ENCODE assay signal across 9 cellular contexts in genomic region chr16:66618588-66618987, GRCh38. TPM values are rescaled to one million over a fixed set of nuclear protein-coding genes. Genes with fewer than 3 reads are reported as not detected.
A peak's percentile ranks its signal among the peaks of the same experiment; 100 is the strongest.
DNase-seq lines count a peak whose midpoint lies in the region; ATAC-seq and TF ChIP-seq lines count a peak whose summit lies in the region.
"Had no signal": no experiment of that assay in that cellular context is flagged by ENCODE, and none has a peak within 500 bp of the region (broad histone marks: within the 10 kb centered on the region; RNA-seq: fewer than 3 reads in every experiment).

No MANE protein-coding gene starts in this region.

- CTCF ChIA-PET in activated CD4-positive, alpha-beta memory T cell treated with anti-CD3 and anti-CD28 coated beads, Interleukin-2, amount 10 ng/mL, durations not matched to agents 7 days and 5 days (lab: Charles Lee) = interaction anchor here (1.1 to 3.5 kb wide), 4 partner anchors 10 to 212 kb away, joined by 3 to 24 read pairs (median 7); partner anchors contain the start of gene NAE1

- no peak overlapping the region for H3K23ac ChIP-seq in trophoblast cell (ENCODE audit: low read length)

- no peak overlapping the region for H3K4me3 Mint-ChIP-seq in activated CD4-positive, alpha-beta memory T cell treated with anti-CD3 and anti-CD28 coated beads, Interleukin-2, amount 10 ng/mL, durations not matched to agents 7 days and 5 days

- intact Hi-C loops in esophagus squamous epithelium (cut with DNase I) = no loop called here

- no peaks in the 10 kb centered on the region for H3K9me3 ChIP-seq in esophagus squamous epithelium
- H3K9me3 ChIP-seq in trophoblast cell (ENCODE audit: insufficient read depth, low read depth, low read length) = no peaks in the 10 kb centered on the region

- no peak for TF ChIP-seq POLR2A in esophagus squamous epithelium (IDR thresholded peaks at IDR 0.05)

- peak overlapping the region; percentile 66 to 82 (median 74) for H3K27ac ChIP-seq in esophagus squamous epithelium
- H3K27ac ChIP-seq in trophoblast cell (ENCODE audit: low read depth, low read length) = no peak overlapping the region

- no peak overlapping the region for H2AFZ ChIP-seq in trophoblast cell (ENCODE audit: insufficient read depth, low read length, poor library complexity)

- no peak overlapping the region for H2AK5ac ChIP-seq in trophoblast cell (ENCODE audit: low read length)

- DNase-seq in AG20443 (ENCODE audit: low spot score) (peak; percentile 91), RKO (ENCODE audit: low spot score) (peak; percentile 60), esophagus squamous epithelium (lab: John Stamatoyannopoulos, UW) (no peak), trophoblast cell (peak; percentile 94), activated gamma-delta T cell treated with Interleukin-2 at 50 U/mL for 16 hours (no peak)
- no peak for DNase-seq in activated CD4-positive, alpha-beta memory T cell treated with anti-CD3 and anti-CD28 coated beads, Interleukin-2, amount 10 ng/mL, durations not matched to agents 7 days and 5 days

- H3K4me3 ChIP-seq in esophagus squamous epithelium (no peak overlapping the region), trophoblast cell (ENCODE audit: low read depth, low read length) (no peak overlapping the region)

- no peak overlapping the region for H3K27ac Mint-ChIP-seq in activated CD4-positive, alpha-beta memory T cell treated with anti-CD3 and anti-CD28 coated beads, Interleukin-2, amount 10 ng/mL, durations not matched to agents 7 days and 5 days

- no peak overlapping the region for H3K9ac ChIP-seq in trophoblast cell (ENCODE audit: low read length)

- H3K9me3 Mint-ChIP-seq in activated CD4-positive, alpha-beta memory T cell treated with anti-CD3 and anti-CD28 coated beads, Interleukin-2, amount 10 ng/mL, durations not matched to agents 7 days and 5 days = no peaks in the 10 kb centered on the region

- no peak overlapping the region for H3K14ac ChIP-seq in trophoblast cell (ENCODE audit: low read length)

- H3K79me1 ChIP-seq in trophoblast cell (ENCODE audit: low read length) = no peaks in the 10 kb centered on the region

- no peak for TF ChIP-seq CTCF in esophagus squamous epithelium (IDR thresholded peaks at IDR 0.05)

- WGBS in esophagus squamous epithelium, 2 donors = 19 to 23% methylated on average over 7 to 8 of the region's 8 CpGs
- no CpG with 5 or more reads among the region's 8 CpGs for WGBS in trophoblast cell (ENCODE audit: extremely low coverage, insufficient coverage, insufficient read length)

- no peak overlapping the region for H4K91ac ChIP-seq in trophoblast cell (ENCODE audit: low read depth, low read length)

- peaks cover 6% of the 10 kb centered on the region for H3K4me1 Mint-ChIP-seq in activated CD4-positive, alpha-beta memory T cell treated with anti-CD3 and anti-CD28 coated beads, Interleukin-2, amount 10 ng/mL, durations not matched to agents 7 days and 5 days

- no peak overlapping the region for H4K12ac ChIP-seq in trophoblast cell (ENCODE audit: low read depth, low read length)

- peaks cover 1% of the 10 kb centered on the region for H3K36me3 Mint-ChIP-seq in activated CD4-positive, alpha-beta memory T cell treated with anti-CD3 and anti-CD28 coated beads, Interleukin-2, amount 10 ng/mL, durations not matched to agents 7 days and 5 days (ENCODE audit: low read depth)

- H3K27me3 Mint-ChIP-seq in activated CD4-positive, alpha-beta memory T cell treated with anti-CD3 and anti-CD28 coated beads, Interleukin-2, amount 10 ng/mL, durations not matched to agents 7 days and 5 days = no peaks in the 10 kb centered on the region

- H3K27me3 ChIP-seq in esophagus squamous epithelium = no peaks in the 10 kb centered on the region
- no peaks in the 10 kb centered on the region for H3K27me3 ChIP-seq in trophoblast cell (ENCODE audit: insufficient read depth, low read length)

- no peaks in the 10 kb centered on the region for H3K79me2 ChIP-seq in trophoblast cell (ENCODE audit: control insufficient read depth, insufficient read depth, low read length, poor library complexity)

- H2BK12ac ChIP-seq in trophoblast cell (ENCODE audit: low read length) = no peak overlapping the region

- no peak overlapping the region for H2BK5ac ChIP-seq in trophoblast cell (ENCODE audit: low read depth, low read length, poor library complexity)

- H3K36me3 ChIP-seq in esophagus squamous epithelium (peaks cover 0 to 59% (median 0%) of the 10 kb centered on the region in 3 donors), trophoblast cell (ENCODE audit: control insufficient read depth in 1 of 2, insufficient read depth in 2 of 2, low read length in 2 of 2) (peaks cover 13 to 15% of the 10 kb centered on the region in 2 experiments)

- no peak for ATAC-seq in GM19035 (IDR thresholded peaks at IDR 0.05; ENCODE audit: unreplicated experiment)
- ATAC-seq in GM18870 (IDR thresholded peaks at IDR 0.05; ENCODE audit: unreplicated experiment) = no peak

- H3K4me1 ChIP-seq in esophagus squamous epithelium (peaks cover 14 to 34% (median 20%) of the 10 kb centered on the region in 3 donors), trophoblast cell (ENCODE audit: control insufficient read depth in 1 of 2, insufficient read depth in 2 of 2, low read length in 2 of 2) (peaks cover 12 to 17% of the 10 kb centered on the region in 2 experiments)

- no peak overlapping the region for H4K8ac ChIP-seq in trophoblast cell (ENCODE audit: low read depth, low read length)

- no peak overlapping the region for H2BK120ac ChIP-seq in trophoblast cell (ENCODE audit: insufficient read depth, low read length, poor library complexity)

- POLR2A ChIA-PET in activated CD4-positive, alpha-beta memory T cell treated with anti-CD3 and anti-CD28 coated beads, Interleukin-2, amount 10 ng/mL, durations not matched to agents 7 days and 5 days (lab: Charles Lee) = interaction anchor here (0.8 to 1.7 kb wide), 2 partner anchors 10 to 15 kb away, joined by 3 to 4 read pairs; no protein-coding TSS in a partner anchor

- no peak overlapping the region for H3K4ac ChIP-seq in trophoblast cell (ENCODE audit: low read depth, low read length)

- no peak overlapping the region for H3K18ac ChIP-seq in trophoblast cell (ENCODE audit: low read length)

- no peak overlapping the region for H3K4me2 ChIP-seq in trophoblast cell (ENCODE audit: low read length)

RNA-seq across cellular contexts. Expression of gene CMTM3, which starts 14.1 kb away (rescaled TPM):
- 10 to 100 TPM in 2 of 4 donors, 1 to 10 TPM in 2; 4.0 to 19.6 (median 8.9) TPM for total RNA-seq in esophagus squamous epithelium
- polyA plus RNA-seq in trophoblast cell (2013) = 68.4 and 70.2 TPM in 2 replicates
- 100 to 1,000 TPM; 111 TPM for total RNA-seq in activated CD4-positive, alpha-beta memory T cell treated with anti-CD3 and anti-CD28 coated beads, Interleukin-2, amount 10 ng/mL, durations not matched to agents 7 days and 5 days

RNA-seq across cellular contexts. Expression of gene CMTM2, which starts 39.3 kb away (rescaled TPM):
- total RNA-seq in esophagus squamous epithelium = not detected
- polyA plus RNA-seq in trophoblast cell (2013) = not detected in 2 replicates
- under 1 TPM; 0.43 to 0.83 TPM for total RNA-seq in activated CD4-positive, alpha-beta memory T cell treated with anti-CD3 and anti-CD28 coated beads, Interleukin-2, amount 10 ng/mL, durations not matched to agents 7 days and 5 days
- total RNA-seq: ureter had no signal

RNA-seq across cellular contexts. Expression of gene CMTM1, which starts 52.3 kb away (rescaled TPM):
- total RNA-seq in esophagus squamous epithelium = 1 to 10 TPM in 2 of 4 donors, not detected in 2; 1.3 to 1.5 TPM
- polyA plus RNA-seq in trophoblast cell (2013) = 1.4 TPM in 2 replicates
- total RNA-seq in activated CD4-positive, alpha-beta memory T cell treated with anti-CD3 and anti-CD28 coated beads, Interleukin-2, amount 10 ng/mL, durations not matched to agents 7 days and 5 days = 10 to 100 TPM; 16.6 to 17.8 TPM

Comparison
In these comparisons a context has a peak if more than half of its experiments do, and no peak if none do; other contexts are left out.
1. DNase-seq: peak in AG20443 (single experiment), RKO (single experiment) and trophoblast cell (2 of 2); none in esophagus squamous epithelium (single experiment), activated CD4-positive, alpha-beta memory T cell treated with anti-CD3 and anti-CD28 coated beads, Interleukin-2, amount 10 ng/mL, durations not matched to agents 7 days and 5 days (single experiment) and activated gamma-delta T cell treated with Interleukin-2 at 50 U/mL for 16 hours (single experiment).
2. RNA of gene CMTM3, which starts 14.1 kb away (total RNA-seq): 111 TPM in activated CD4-positive, alpha-beta memory T cell treated with anti-CD3 and anti-CD28 coated beads, Interleukin-2, amount 10 ng/mL, durations not matched to agents 7 days and 5 days; 4.0 to 19.6 TPM in esophagus squamous epithelium; every median in the first group is over 4 times any median in the second.
3. RNA of gene CMTM1, which starts 52.3 kb away (total RNA-seq): 16.6 to 17.8 TPM in activated CD4-positive, alpha-beta memory T cell treated with anti-CD3 and anti-CD28 coated beads, Interleukin-2, amount 10 ng/mL, durations not matched to agents 7 days and 5 days; 1.3 to 1.5 TPM in esophagus squamous epithelium; every median in the first group is over 4 times any median in the second.